20 cellular contexts compared by ENCODE assay signal in genomic region chr6:140036176-140036575, GRCh38.
"Had no signal": no experiment of that assay in that cellular context is flagged by ENCODE, and none has a peak within 500 bp of the region (broad histone marks: within the 10 kb centered on the region; RNA-seq: fewer than 3 reads in every experiment).

No MANE protein-coding gene starts in this region.

- DNase-seq: activated CD4-positive, alpha-beta T cell treated with anti-CD3 and anti-CD28 coated beads for 4 hours; activated CD8-positive, alpha-beta memory T cell treated with anti-CD3 and anti-CD28 coated beads, Interleukin-2, amount 50 U/mL, for 4 hours; activated CD8-positive, alpha-beta T cell treated with anti-CD3 and anti-CD28 coated beads for 36 hours; activated gamma-delta T cell treated with Interleukin-2 at 50 U/mL for 16 hours; activated naive CD4-positive, alpha-beta T cell treated with anti-CD3 and anti-CD28 coated beads, Interleukin-2, amount 10 ng/mL, durations not matched to agents 7 days and 5 days; activated naive CD8-positive, alpha-beta T cell treated with anti-CD3 and anti-CD28 coated beads for 36 hours; activated T-cell treated with anti-CD3 and anti-CD28 coated beads, Interleukin-2, amount 50 U/mL, for 72 hours; brain microvascular endothelial cell; cerebellar nuclear complex; KG1; NCI-H1105 treated with DMSO at 0.1 percent for 48 hours; NCI-H1436 treated with DMSO at 0.1 percent for 48 hours; NCI-H187; NCI-H2081; NCI-H446; NCI-H524; Peyer's patch; SHP77; T-helper 1 cell; WERI-Rb-1 had no signal

- ATAC-seq: activated CD8-positive, alpha-beta T cell treated with anti-CD3 and anti-CD28 coated beads for 36 hours; activated T-cell treated with anti-CD3 and anti-CD28 coated beads, Interleukin-2, amount 50 U/mL, for 72 hours had no signal
